Comparison of ENCODE assay signal across 21 cellular contexts in genomic region chr7:3312583-3312982, GRCh38.
"Had no signal": no experiment of that assay in that cellular context is flagged by ENCODE, and none has a peak within 500 bp of the region (broad histone marks: within the 10 kb centered on the region; RNA-seq: fewer than 3 reads in every experiment).

No MANE protein-coding gene starts in this region.

- H3K27ac Mint-ChIP-seq: activated B cell treated with CpG ODN at 0.5 μM for 24 hours; activated CD8-positive, alpha-beta T cell treated with anti-CD3 and anti-CD28 coated beads for 36 hours; activated naive CD4-positive, alpha-beta T cell treated with anti-CD3 and anti-CD28 coated beads, Interleukin-2, amount 50 U/mL, for 24 hours; activated T-helper 2 cell treated with anti-CD3 and anti-CD28 coated beads, Interferon-gamma antibody, Interleukin-2, Interleukin-4, amounts not matched to agents 10 μg/mL and 5 μg/mL and 100 μg/mL, durations not matched to agents 14 hours and 24 hours and 36 hours; endodermal cell; progenitor cell of endocrine pancreas had no signal

- H3K27me3 Mint-ChIP-seq: activated naive CD4-positive, alpha-beta T cell treated with anti-CD3 and anti-CD28 coated beads, Interleukin-2, amount 50 U/mL, for 24 hours; progenitor cell of endocrine pancreas had no signal

- H3K36me3 Mint-ChIP-seq: activated naive CD4-positive, alpha-beta T cell treated with anti-CD3 and anti-CD28 coated beads, Interleukin-2, amount 50 U/mL, for 24 hours had no signal

- H3K4me1 Mint-ChIP-seq: activated naive CD4-positive, alpha-beta T cell treated with anti-CD3 and anti-CD28 coated beads, Interleukin-2, amount 50 U/mL, for 24 hours had no signal

- H3K9me3 Mint-ChIP-seq: activated B cell treated with CpG ODN at 0.5 μM for 24 hours; activated CD8-positive, alpha-beta T cell treated with anti-CD3 and anti-CD28 coated beads for 36 hours; activated naive CD4-positive, alpha-beta T cell treated with anti-CD3 and anti-CD28 coated beads, Interleukin-2, amount 50 U/mL, for 24 hours; activated T-cell treated with anti-CD3 and anti-CD28 coated beads, Interleukin-2, amount 50 U/mL, for 4 hours; activated T-helper 2 cell treated with anti-CD3 and anti-CD28 coated beads, Interferon-gamma antibody, Interleukin-2, Interleukin-4, amounts not matched to agents 10 μg/mL and 5 μg/mL and 100 μg/mL, durations not matched to agents 14 hours and 24 hours and 36 hours; endodermal cell had no signal

- ATAC-seq: activated CD8-positive, alpha-beta T cell treated with anti-CD3 and anti-CD28 coated beads for 36 hours; activated T-cell treated with anti-CD3 and anti-CD28 coated beads, Interleukin-2, amount 50 U/mL, for 4 hours; esophagus mucosa; left cardiac atrium; left ventricle myocardium superior; right lobe of liver; stimulated activated naive CD8-positive, alpha-beta T cell treated with anti-CD3 and anti-CD28 coated beads, Interleukin-15, Interleukin-2, amounts not matched to agents 100 U/mL and 50 U/mL, for 24 hours had no signal

- DNase-seq: activated B cell treated with CpG ODN at 0.5 μM for 24 hours; activated CD4-positive, alpha-beta T cell treated with anti-CD3 and anti-CD28 coated beads, Interleukin-2, amount 50 U/mL, for 1 hour; activated CD8-positive, alpha-beta T cell treated with anti-CD3 and anti-CD28 coated beads for 36 hours; activated T-cell treated with anti-CD3 and anti-CD28 coated beads, Interleukin-2, amount 50 U/mL, for 4 hours; central memory CD4-positive, alpha-beta T cell; endodermal cell; foreskin fibroblast; head of caudate nucleus; hippocampal formation; left cardiac atrium; left ventricle myocardium superior; ovary; right lobe of liver; stimulated activated CD4-positive, alpha-beta T cell treated with anti-CD3 and anti-CD28 coated beads, Interleukin-12 subunit alpha, Interleukin-12 subunit beta, amount 100 ng/mL, for 4 hours; stimulated activated CD4-positive, alpha-beta T cell treated with anti-CD3 and anti-CD28 coated beads, Interleukin-4, amount 100 ng/mL, for 1 hour; stimulated activated naive CD8-positive, alpha-beta T cell treated with anti-CD3 and anti-CD28 coated beads, Interleukin-15, Interleukin-2, amounts not matched to agents 100 U/mL and 50 U/mL, for 24 hours; upper lobe of left lung had no signal

- H3K4me3 Mint-ChIP-seq: activated B cell treated with CpG ODN at 0.5 μM for 24 hours; activated CD8-positive, alpha-beta T cell treated with anti-CD3 and anti-CD28 coated beads for 36 hours; activated naive CD4-positive, alpha-beta T cell treated with anti-CD3 and anti-CD28 coated beads, Interleukin-2, amount 50 U/mL, for 24 hours; activated T-cell treated with anti-CD3 and anti-CD28 coated beads, Interleukin-2, amount 50 U/mL, for 4 hours; endodermal cell had no signal
